8 cellular contexts compared by ENCODE assay signal in genomic region chr3:38163117-38163870, GRCh38. TPM values are rescaled to one million over a fixed set of nuclear protein-coding genes. Genes with fewer than 3 reads are reported as not detected.
DNase-seq lines count a peak whose midpoint lies in the region; ATAC-seq and TF ChIP-seq lines count a peak whose summit lies in the region.

No MANE protein-coding gene starts in this region.

- POLR2A ChIA-PET in Panc1 (lab: Charles Lee), result interaction anchor here (0.6 kb wide), 1 partner anchor 127 kb away, joined by 21 read pairs; no protein-coding TSS in a partner anchor

- peak overlapping the region; percentile 20 for H3K4me3 Mint-ChIP-seq in type B pancreatic cell

- TF ChIP-seq CTCF in left ventricle myocardium inferior (IDR thresholded peaks at IDR 0.05; ENCODE audit: borderline replicate concordance), result no peak
- TF ChIP-seq CTCF in Panc1 (IDR thresholded peaks at IDR 0.05), result peak; percentile 34; the same call in 1 of the 2 replicates
- peak; percentile 41 for TF ChIP-seq CTCF in type B pancreatic cell (conservative IDR thresholded peaks at IDR 0.05)
- no peak for TF ChIP-seq CTCF in coronary artery (IDR thresholded peaks at IDR 0.05)

- WGBS in aorta, 2 donors, result 90% methylated on average over 12 of the region's 12 CpGs

- H3K27ac ChIP-seq in left ventricle myocardium inferior (replicated peaks) (peak overlapping the region; percentile 95), Panc1 (ENCODE audit: low read length) (peak overlapping the region; percentile 98; the same call in 1 of the 2 replicates), coronary artery (no peak overlapping the region), aorta (ENCODE audit: low read depth in 1 of 2, low read length in 2 of 2) (no peak overlapping the region)

- no peaks in the 10 kb centered on the region for H3K9me3 Mint-ChIP-seq in type B pancreatic cell

- intact Hi-C loops in left ventricle myocardium inferior (cut with micrococcal nuclease) (no loop called here), left ventricle myocardium superior (cut with micrococcal nuclease) (no loop called here), Panc1 (cut with micrococcal nuclease; ENCODE audit: unreplicated experiment) (no loop called here), aorta (cut with DNase I) (loop anchor here in 1 of 2 donors (10.0 kb wide), 1 partner anchor 128 kb away; the partner anchor contains the start of gene DLEC1)

- H3K9me3 ChIP-seq in left ventricle myocardium inferior (replicated peaks) (no peaks in the 10 kb centered on the region), Panc1 (ENCODE audit: control insufficient read depth, insufficient read depth, low read depth, low read length) (no peaks in the 10 kb centered on the region), aorta (ENCODE audit: control insufficient read depth, low read length) (no peaks in the 10 kb centered on the region)

- peak overlapping the region; percentile 84 for H3K27ac Mint-ChIP-seq in type B pancreatic cell

- CTCF ChIA-PET in Panc1 (lab: Charles Lee), result interaction anchor here (1.0 to 1.2 kb wide), 2 partner anchors 21 to 24 kb away, joined by 3 to 4 read pairs; no protein-coding TSS in a partner anchor

- peaks cover 9% of the 10 kb centered on the region for H3K36me3 Mint-ChIP-seq in type B pancreatic cell

- TF ChIP-seq POLR2A in erythroblast (IDR thresholded peaks at IDR 0.05; ENCODE audit: low read length), result no peak

- ATAC-seq in left ventricle myocardium superior, result no peak
- no peak for ATAC-seq in Panc1
- no peak for ATAC-seq in aorta (ENCODE audit: low FRiP score)
- no peak for ATAC-seq in HG02938 (IDR thresholded peaks at IDR 0.05; ENCODE audit: unreplicated experiment)

- H3K4me3 ChIP-seq in left ventricle myocardium inferior (no peak overlapping the region), Panc1 (ENCODE audit: low read depth in 2 of 2, low read length in 2 of 2) (no peak overlapping the region), coronary artery (no peak overlapping the region), aorta (ENCODE audit: low read length in 2 of 2) (no peak overlapping the region)

- BruUV-seq in Panc1 (replicated peaks; lab: Mats Ljungman, UMichigan), result no TSS peak

- in situ Hi-C loops in Panc1 (cut with HindIII; ENCODE audit: low pct_unique_long_range_greater_than_20kb, low sequenced_read_pairs), result no loop called here

- H3K27me3 Mint-ChIP-seq in type B pancreatic cell, result no peaks in the 10 kb centered on the region

- peaks cover 6% of the 10 kb centered on the region for H3K4me1 Mint-ChIP-seq in type B pancreatic cell (ENCODE audit: unreplicated experiment)

- H3K36me3 ChIP-seq in left ventricle myocardium inferior (no peaks in the 10 kb centered on the region), Panc1 (ENCODE audit: control insufficient read depth, insufficient read depth, low read length) (peaks cover 4% of the 10 kb centered on the region; the same call in 1 of the 2 replicates), aorta (ENCODE audit: control insufficient read depth in 1 of 2, insufficient read depth in 2 of 2, low read length in 1 of 2) (no peaks in the 10 kb centered on the region)

- H3K27me3 ChIP-seq in left ventricle myocardium inferior (ENCODE audit: low read depth) (no peaks in the 10 kb centered on the region), Panc1 (ENCODE audit: control insufficient read depth, insufficient read depth, low read length) (no peaks in the 10 kb centered on the region), aorta (ENCODE audit: control insufficient read depth in 1 of 2, insufficient read depth in 2 of 2, low read length in 1 of 2) (no peaks in the 10 kb centered on the region)

- H3K4me1 ChIP-seq in left ventricle myocardium inferior, result peaks cover 36% of the 10 kb centered on the region
- H3K4me1 ChIP-seq in Panc1 (ENCODE audit: control insufficient read depth, insufficient read depth, low read length), result peaks cover 11% of the 10 kb centered on the region
- peaks cover 2% of the 10 kb centered on the region in 2 donors for H3K4me1 ChIP-seq in aorta (ENCODE audit: control insufficient read depth in 1 of 2, insufficient read depth in 2 of 2, low read length in 2 of 2)

- DNase-seq in left ventricle myocardium inferior (no peak), left ventricle myocardium superior (no peak), Panc1 (ENCODE audit: low read depth, low spot score) (no peak), erythroblast (lab: John Stamatoyannopoulos, UW) (peak; percentile 51 to 71), type B pancreatic cell (ENCODE audit: extremely low spot score, unreplicated experiment) (no peak), coronary artery (ENCODE audit: low spot score) (no peak), aorta (no peak)

RNA-seq across cellular contexts. Expression of gene OXSR1, which starts 2.0 kb away (rescaled TPM):
- 22.9 TPM for total RNA-seq in left ventricle myocardium inferior
- total RNA-seq in left ventricle myocardium superior, result 22.4 TPM
- 33.2 TPM for total RNA-seq in Panc1 (2021; ENCODE audit: unreplicated experiment)
- polyA plus RNA-seq in Panc1 (2012; ENCODE audit: insufficient read length), result 20.4 TPM
- total RNA-seq in type B pancreatic cell (ENCODE audit: low replicate concordance), result 41.1 and 51.1 TPM in 2 replicates
- 10 to 100 TPM; 38.9 to 42.0 TPM for total RNA-seq in aorta
- 10 to 100 TPM in 1 of 2 donors, 1 to 10 TPM in 1; 7.9 to 13.9 TPM for polyA plus RNA-seq in aorta

RNA-seq across cellular contexts. Expression of gene MYD88, which starts 24.8 kb away (rescaled TPM):
- total RNA-seq in left ventricle myocardium inferior (6.9 TPM), left ventricle myocardium superior (7.5 TPM), Panc1 (2021; ENCODE audit: unreplicated experiment) (32.7 TPM), type B pancreatic cell (ENCODE audit: low replicate concordance) (31.1 and 55.6 TPM in 2 replicates), aorta (10 to 100 TPM; 23.4 to 33.6 TPM)
- 38.4 TPM for polyA plus RNA-seq in Panc1 (2012; ENCODE audit: insufficient read length)
- 10 to 100 TPM; 17.7 to 19.3 TPM for polyA plus RNA-seq in aorta

RNA-seq across cellular contexts. Expression of gene ACAA1, which starts 26.4 kb away (rescaled TPM):
- total RNA-seq in left ventricle myocardium inferior (120 TPM), left ventricle myocardium superior (107 TPM), Panc1 (2021; ENCODE audit: unreplicated experiment) (52.0 TPM), type B pancreatic cell (ENCODE audit: low replicate concordance) (81.2 and 118 TPM in 2 replicates), aorta (10 to 100 TPM; 39.3 to 54.8 TPM)
- 69.2 TPM for polyA plus RNA-seq in Panc1 (2012; ENCODE audit: insufficient read length)
- 10 to 100 TPM; 58.4 to 69.2 TPM for polyA plus RNA-seq in aorta

Comparison
In these comparisons a context has a peak if more than half of its experiments do, and no peak if none do; other contexts are left out.
1. DNase-seq: peak in erythroblast (2 of 2); none in left ventricle myocardium inferior (single experiment), left ventricle myocardium superior (single experiment), Panc1 (single experiment), type B pancreatic cell (single experiment), coronary artery (single experiment) and aorta (0 of 2).
2. H3K27ac ChIP-seq: peak in left ventricle myocardium inferior (single experiment) and Panc1 (single experiment); none in coronary artery (0 of 2) and aorta (0 of 2).
3. CTCF ChIP-seq: peak in Panc1 (single experiment) and type B pancreatic cell (single experiment); none in left ventricle myocardium inferior (single experiment) and coronary artery (single experiment).